1 cellular context compared by ENCODE assay signal in the genomic region with DNA sequence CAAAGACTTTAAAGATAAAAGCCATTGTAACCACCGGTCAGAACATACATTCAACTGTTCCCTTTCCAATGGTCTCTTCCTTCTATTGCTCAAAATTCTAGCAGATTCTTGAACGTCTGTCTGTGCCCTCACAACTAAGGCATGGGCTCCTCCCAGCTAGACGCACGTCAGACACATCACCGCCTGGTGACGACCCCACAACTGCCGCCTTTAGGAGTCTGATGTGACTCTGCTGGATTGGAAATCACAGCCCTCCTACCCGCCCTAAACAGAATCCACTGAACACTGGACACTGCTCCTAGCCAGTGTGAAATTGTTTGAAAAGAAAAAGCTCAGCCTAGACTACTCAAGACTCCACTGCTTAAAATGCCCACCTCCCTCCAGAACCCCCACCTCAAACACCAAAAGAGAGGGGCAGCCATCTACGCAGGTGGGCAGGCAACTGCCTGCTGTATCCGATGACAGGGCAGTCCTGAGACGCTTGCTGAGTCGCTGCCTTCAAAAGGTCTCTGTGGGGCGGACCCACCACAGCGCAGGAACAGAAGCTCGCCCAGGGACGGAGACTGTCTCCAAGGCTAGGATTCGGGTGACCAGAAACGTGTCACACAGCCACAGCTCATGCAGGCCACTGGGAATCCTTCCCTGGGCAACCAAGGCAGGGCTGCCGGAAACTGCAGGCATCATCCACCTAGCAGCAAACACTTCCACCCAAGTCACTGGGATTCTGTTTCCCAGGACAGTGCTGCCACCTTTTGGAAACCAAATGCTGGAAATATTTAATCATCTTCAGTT.
TF ChIP-seq lines count a peak whose summit lies in the region.

No MANE protein-coding gene starts in this region.

TF ChIP-seq in HCT116, 20 proteins besides CTCF, POLR2A, EP300 and RAD21:
- TF ChIP-seq EZH2 (IDR thresholded peaks at IDR 0.05) (no peak), JUND (IDR thresholded peaks at IDR 0.05) (no peak), TCF7L2 (IDR thresholded peaks at IDR 0.05; ENCODE audit: borderline replicate concordance, extremely low read depth, insufficient read depth, insufficient read length) (no peak), POLR2AphosphoS5 (IDR thresholded peaks at IDR 0.05; ENCODE audit: low read depth, low read length) (no peak), SRF (IDR thresholded peaks at IDR 0.05; ENCODE audit: low read depth) (no peak), SP1 (IDR thresholded peaks at IDR 0.05; ENCODE audit: low read depth) (no peak), ELF1 (IDR thresholded peaks at IDR 0.05; ENCODE audit: borderline replicate concordance, low read depth) (no peak)
- TF ChIP-seq, protein P1, sequence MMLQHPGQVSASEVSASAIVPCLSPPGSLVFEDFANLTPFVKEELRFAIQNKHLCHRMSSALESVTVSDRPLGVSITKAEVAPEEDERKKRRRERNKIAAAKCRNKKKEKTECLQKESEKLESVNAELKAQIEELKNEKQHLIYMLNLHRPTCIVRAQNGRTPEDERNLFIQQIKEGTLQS (IDR thresholded peaks at IDR 0.05) = no peak
- TF ChIP-seq, protein P2, sequence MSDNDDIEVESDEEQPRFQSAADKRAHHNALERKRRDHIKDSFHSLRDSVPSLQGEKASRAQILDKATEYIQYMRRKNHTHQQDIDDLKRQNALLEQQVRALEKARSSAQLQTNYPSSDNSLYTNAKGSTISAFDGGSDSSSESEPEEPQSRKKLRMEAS (IDR thresholded peaks at IDR 0.05) = no peak
- TF ChIP-seq, protein P3, sequence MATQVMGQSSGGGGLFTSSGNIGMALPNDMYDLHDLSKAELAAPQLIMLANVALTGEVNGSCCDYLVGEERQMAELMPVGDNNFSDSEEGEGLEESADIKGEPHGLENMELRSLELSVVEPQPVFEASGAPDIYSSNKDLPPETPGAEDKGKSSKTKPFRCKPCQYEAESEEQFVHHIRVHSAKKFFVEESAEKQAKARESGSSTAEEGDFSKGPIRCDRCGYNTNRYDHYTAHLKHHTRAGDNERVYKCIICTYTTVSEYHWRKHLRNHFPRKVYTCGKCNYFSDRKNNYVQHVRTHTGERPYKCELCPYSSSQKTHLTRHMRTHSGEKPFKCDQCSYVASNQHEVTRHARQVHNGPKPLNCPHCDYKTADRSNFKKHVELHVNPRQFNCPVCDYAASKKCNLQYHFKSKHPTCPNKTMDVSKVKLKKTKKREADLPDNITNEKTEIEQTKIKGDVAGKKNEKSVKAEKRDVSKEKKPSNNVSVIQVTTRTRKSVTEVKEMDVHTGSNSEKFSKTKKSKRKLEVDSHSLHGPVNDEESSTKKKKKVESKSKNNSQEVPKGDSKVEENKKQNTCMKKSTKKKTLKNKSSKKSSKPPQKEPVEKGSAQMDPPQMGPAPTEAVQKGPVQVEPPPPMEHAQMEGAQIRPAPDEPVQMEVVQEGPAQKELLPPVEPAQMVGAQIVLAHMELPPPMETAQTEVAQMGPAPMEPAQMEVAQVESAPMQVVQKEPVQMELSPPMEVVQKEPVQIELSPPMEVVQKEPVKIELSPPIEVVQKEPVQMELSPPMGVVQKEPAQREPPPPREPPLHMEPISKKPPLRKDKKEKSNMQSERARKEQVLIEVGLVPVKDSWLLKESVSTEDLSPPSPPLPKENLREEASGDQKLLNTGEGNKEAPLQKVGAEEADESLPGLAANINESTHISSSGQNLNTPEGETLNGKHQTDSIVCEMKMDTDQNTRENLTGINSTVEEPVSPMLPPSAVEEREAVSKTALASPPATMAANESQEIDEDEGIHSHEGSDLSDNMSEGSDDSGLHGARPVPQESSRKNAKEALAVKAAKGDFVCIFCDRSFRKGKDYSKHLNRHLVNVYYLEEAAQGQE (IDR thresholded peaks at IDR 0.05; ENCODE audit: low read depth) = no peak
